3 cellular contexts compared by ENCODE assay signal in genomic region chr22:20821717-20822239, GRCh38. TPM values are rescaled to one million over a fixed set of nuclear protein-coding genes. Genes with fewer than 3 reads are reported as not detected.
"Had no signal": no experiment of that assay in that cellular context is flagged by ENCODE, and none has a peak within 500 bp of the region (broad histone marks: within the 10 kb centered on the region; RNA-seq: fewer than 3 reads in every experiment).

No MANE protein-coding gene starts in this region.

RNA-seq across cellular contexts. Expression of gene SERPIND1, which starts 47.9 kb away (rescaled TPM):
- total RNA-seq: thoracic aorta, transverse colon, vagina had no signal
